In the genomic region with DNA sequence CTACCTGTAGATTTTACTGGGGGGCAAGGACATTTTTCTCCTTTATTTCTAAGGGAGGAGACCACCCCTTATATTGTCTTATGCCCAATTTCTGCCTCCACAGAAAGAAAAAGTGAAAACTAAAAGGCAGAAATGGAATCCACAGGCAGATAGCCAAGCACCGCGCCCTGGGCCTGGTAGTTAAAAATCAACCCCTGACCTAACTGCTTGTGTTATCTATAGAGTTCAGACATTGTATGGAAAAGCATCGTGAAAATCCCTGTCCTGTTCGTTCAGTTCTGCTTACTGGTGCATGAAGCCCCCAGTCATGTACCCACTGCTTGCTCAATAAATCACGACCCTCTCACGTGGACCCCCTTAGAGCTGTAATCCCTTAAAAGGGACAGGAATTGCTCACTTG, we compare ENCODE assay signal across 1 cellular context.
TF ChIP-seq lines count a peak whose summit lies in the region.

No MANE protein-coding gene starts in this region.

TF ChIP-seq in A549, 52 proteins besides CTCF, POLR2A, EP300 and RAD21 (continued from another document):
- TF ChIP-seq, protein P1, sequence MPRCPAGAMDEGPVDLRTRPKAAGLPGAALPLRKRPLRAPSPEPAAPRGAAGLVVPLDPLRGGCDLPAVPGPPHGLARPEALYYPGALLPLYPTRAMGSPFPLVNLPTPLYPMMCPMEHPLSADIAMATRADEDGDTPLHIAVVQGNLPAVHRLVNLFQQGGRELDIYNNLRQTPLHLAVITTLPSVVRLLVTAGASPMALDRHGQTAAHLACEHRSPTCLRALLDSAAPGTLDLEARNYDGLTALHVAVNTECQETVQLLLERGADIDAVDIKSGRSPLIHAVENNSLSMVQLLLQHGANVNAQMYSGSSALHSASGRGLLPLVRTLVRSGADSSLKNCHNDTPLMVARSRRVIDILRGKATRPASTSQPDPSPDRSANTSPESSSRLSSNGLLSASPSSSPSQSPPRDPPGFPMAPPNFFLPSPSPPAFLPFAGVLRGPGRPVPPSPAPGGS (IDR thresholded peaks at IDR 0.05), result no peak
- TF ChIP-seq, protein P2, sequence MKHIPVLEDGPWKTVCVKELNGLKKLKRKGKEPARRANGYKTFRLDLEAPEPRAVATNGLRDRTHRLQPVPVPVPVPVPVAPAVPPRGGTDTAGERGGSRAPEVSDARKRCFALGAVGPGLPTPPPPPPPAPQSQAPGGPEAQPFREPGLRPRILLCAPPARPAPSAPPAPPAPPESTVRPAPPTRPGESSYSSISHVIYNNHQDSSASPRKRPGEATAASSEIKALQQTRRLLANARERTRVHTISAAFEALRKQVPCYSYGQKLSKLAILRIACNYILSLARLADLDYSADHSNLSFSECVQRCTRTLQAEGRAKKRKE (CRISPR knock-in tag; IDR thresholded peaks at IDR 0.05; ENCODE audit: low read depth), result no peak
- TF ChIP-seq, protein P3, sequence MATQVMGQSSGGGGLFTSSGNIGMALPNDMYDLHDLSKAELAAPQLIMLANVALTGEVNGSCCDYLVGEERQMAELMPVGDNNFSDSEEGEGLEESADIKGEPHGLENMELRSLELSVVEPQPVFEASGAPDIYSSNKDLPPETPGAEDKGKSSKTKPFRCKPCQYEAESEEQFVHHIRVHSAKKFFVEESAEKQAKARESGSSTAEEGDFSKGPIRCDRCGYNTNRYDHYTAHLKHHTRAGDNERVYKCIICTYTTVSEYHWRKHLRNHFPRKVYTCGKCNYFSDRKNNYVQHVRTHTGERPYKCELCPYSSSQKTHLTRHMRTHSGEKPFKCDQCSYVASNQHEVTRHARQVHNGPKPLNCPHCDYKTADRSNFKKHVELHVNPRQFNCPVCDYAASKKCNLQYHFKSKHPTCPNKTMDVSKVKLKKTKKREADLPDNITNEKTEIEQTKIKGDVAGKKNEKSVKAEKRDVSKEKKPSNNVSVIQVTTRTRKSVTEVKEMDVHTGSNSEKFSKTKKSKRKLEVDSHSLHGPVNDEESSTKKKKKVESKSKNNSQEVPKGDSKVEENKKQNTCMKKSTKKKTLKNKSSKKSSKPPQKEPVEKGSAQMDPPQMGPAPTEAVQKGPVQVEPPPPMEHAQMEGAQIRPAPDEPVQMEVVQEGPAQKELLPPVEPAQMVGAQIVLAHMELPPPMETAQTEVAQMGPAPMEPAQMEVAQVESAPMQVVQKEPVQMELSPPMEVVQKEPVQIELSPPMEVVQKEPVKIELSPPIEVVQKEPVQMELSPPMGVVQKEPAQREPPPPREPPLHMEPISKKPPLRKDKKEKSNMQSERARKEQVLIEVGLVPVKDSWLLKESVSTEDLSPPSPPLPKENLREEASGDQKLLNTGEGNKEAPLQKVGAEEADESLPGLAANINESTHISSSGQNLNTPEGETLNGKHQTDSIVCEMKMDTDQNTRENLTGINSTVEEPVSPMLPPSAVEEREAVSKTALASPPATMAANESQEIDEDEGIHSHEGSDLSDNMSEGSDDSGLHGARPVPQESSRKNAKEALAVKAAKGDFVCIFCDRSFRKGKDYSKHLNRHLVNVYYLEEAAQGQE (IDR thresholded peaks at IDR 0.05), result no peak
- TF ChIP-seq, protein P4, sequence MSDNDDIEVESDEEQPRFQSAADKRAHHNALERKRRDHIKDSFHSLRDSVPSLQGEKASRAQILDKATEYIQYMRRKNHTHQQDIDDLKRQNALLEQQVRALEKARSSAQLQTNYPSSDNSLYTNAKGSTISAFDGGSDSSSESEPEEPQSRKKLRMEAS (IDR thresholded peaks at IDR 0.05), result no peak
- TF ChIP-seq CBX2 (IDR thresholded peaks at IDR 0.05; ENCODE audit: borderline replicate concordance, low read depth) (no peak), POLR2AphosphoS2 (conservative IDR thresholded peaks at IDR 0.05; ENCODE audit: low read length) (no peak), RFX5 (IDR thresholded peaks at IDR 0.05) (no peak), HDAC2 (IDR thresholded peaks at IDR 0.05) (no peak), ZC3H11A (IDR thresholded peaks at IDR 0.05) (no peak), JUNB (IDR thresholded peaks at IDR 0.05) (no peak)
